ENCODE assay signal across 17 cellular contexts in the genomic region with DNA sequence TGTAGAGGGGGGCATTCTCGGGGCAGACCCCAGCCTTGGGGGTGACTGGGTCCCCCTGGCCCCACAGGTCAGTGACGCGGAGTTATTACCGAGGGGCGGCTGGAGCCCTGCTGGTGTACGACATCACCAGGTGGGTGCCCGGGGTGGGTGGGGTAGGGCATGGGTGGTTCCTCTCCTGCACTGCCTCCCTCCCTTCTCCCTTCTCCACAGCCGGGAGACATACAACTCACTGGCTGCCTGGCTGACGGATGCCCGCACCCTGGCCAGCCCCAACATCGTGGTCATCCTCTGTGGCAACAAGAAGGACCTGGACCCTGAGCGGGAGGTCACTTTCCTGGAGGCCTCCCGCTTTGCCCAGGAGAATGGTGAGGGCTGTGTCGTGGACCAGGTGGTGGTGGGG. TPM values are rescaled to one million over a fixed set of nuclear protein-coding genes. Genes with fewer than 3 reads are reported as not detected.
A peak's percentile ranks its signal among the peaks of the same experiment; 100 is the strongest.
DNase-seq lines count a peak whose midpoint lies in the region; ATAC-seq and TF ChIP-seq lines count a peak whose summit lies in the region.
"Had no signal": no experiment of that assay in that cellular context is flagged by ENCODE, and none has a peak within 500 bp of the region (broad histone marks: within the 10 kb centered on the region; RNA-seq: fewer than 3 reads in every experiment).

No MANE protein-coding gene starts in this region.

- no peak overlapping the region for H2BK15ac ChIP-seq in neuronal stem cell (ENCODE audit: low read length)

- no peak overlapping the region for H3K23ac ChIP-seq in neuronal stem cell (ENCODE audit: low read depth, low read length, poor library complexity)

- ATAC-seq in HG03354 (IDR thresholded peaks at IDR 0.05; ENCODE audit: poor library complexity, severe bottlenecking, unreplicated experiment), result no peak
- ATAC-seq: CD8-positive, alpha-beta T cell had no signal

- no peak overlapping the region for H3K9ac ChIP-seq in neuronal stem cell (ENCODE audit: low read depth, low read length, poor library complexity)
- H3K9ac ChIP-seq: BLaER1 had no signal

- H3K4ac ChIP-seq in neuronal stem cell (ENCODE audit: low read length), result no peak overlapping the region

- no peaks in the 10 kb centered on the region for H3K9me3 ChIP-seq in neuronal stem cell (replicated peaks in 1 of 2; ENCODE audit: control insufficient read depth in 2 of 2, insufficient read depth in 1 of 2, low read depth in 1 of 2, low read length in 2 of 2)
- H3K9me3 ChIP-seq: BLaER1, Caco-2 had no signal

- POLR2A ChIA-PET in RWPE1 (lab: Yijun Ruan, JAX; ENCODE audit: low non-redundant PET), result no interaction called here

- H4K8ac ChIP-seq in neuronal stem cell (ENCODE audit: low read depth, low read length), result no peak overlapping the region

- no peak overlapping the region for H3K14ac ChIP-seq in neuronal stem cell (ENCODE audit: low read length)

- no peaks in the 10 kb centered on the region for H3K27me3 ChIP-seq in H7 (ENCODE audit: control insufficient read depth, insufficient read depth, low read length)
- H3K27me3 ChIP-seq in neuronal stem cell (ENCODE audit: control insufficient read depth in 3 of 3, insufficient read depth in 3 of 3, low read depth in 1 of 3, low read length in 3 of 3), result no peaks in the 10 kb centered on the region
- H3K27me3 ChIP-seq: BLaER1 had no signal

- H3K18ac ChIP-seq in neuronal stem cell (ENCODE audit: low read length), result no peak overlapping the region

- peaks cover 0 to 3% of the 10 kb centered on the region in 2 donors for H3K4me1 ChIP-seq in neuronal stem cell (ENCODE audit: control insufficient read depth in 2 of 2, insufficient read depth in 1 of 2, low read depth in 1 of 2, low read length in 2 of 2)
- H3K4me1 ChIP-seq: Caco-2 had no signal

- WGBS in neuronal stem cell (ENCODE audit: extremely low coverage in 2 of 2, insufficient read length in 2 of 2, insufficient replicate concordance in 1 of 2), 2 donors, result no CpG with 5 or more reads among the region's 14 CpGs

- H3K79me1 ChIP-seq in neuronal stem cell (ENCODE audit: low read depth, low read length), result peaks cover 4% of the 10 kb centered on the region

- H2BK12ac ChIP-seq in neuronal stem cell (ENCODE audit: low read length), result no peak overlapping the region

- DNase-seq in H7 (peak; percentile 42), RWPE1 (ENCODE audit: low spot score) (no peak), neuronal stem cell (ENCODE audit: low spot score) (no peak), NCI-H774 (lab: John Stamatoyannopoulos, UW) (no peak)
- no peak for DNase-seq in stimulated activated CD4-positive, alpha-beta T cell treated with anti-CD3 and anti-CD28 coated beads, Interleukin-12 subunit alpha, Interleukin-12 subunit beta, amount 100 ng/mL, for 4 hours
- DNase-seq: Caco-2; CD4-positive, CD25-positive, alpha-beta regulatory T cell; CD8-positive, alpha-beta T cell; DMS153; DND-41; GOT3; HCEC 1CT had no signal

- H2AFZ ChIP-seq in neuronal stem cell (ENCODE audit: low read length), result no peak overlapping the region

- H4K91ac ChIP-seq in neuronal stem cell (ENCODE audit: low read depth, low read length, poor library complexity), result no peak overlapping the region

- 0 out of 2 replicates have a peak overlapping the region, but pooled peaks have one; percentile 5 for H3K27ac ChIP-seq in RWPE1
- H3K27ac ChIP-seq in neuronal stem cell (replicated peaks; ENCODE audit: low read length), result no peak overlapping the region
- H3K27ac ChIP-seq: 22Rv1, BLaER1, C4-2B had no signal

- no peak for TF ChIP-seq CTCF in RWPE1 (conservative IDR thresholded peaks at IDR 0.05; ENCODE audit: low read depth)

- H2AK5ac ChIP-seq in neuronal stem cell (ENCODE audit: low read depth, low read length), result peak overlapping the region; percentile 80

- no peak overlapping the region for H3K4me3 ChIP-seq in H7 (ENCODE audit: insufficient read depth, low read depth, low read length)
- H3K4me3 ChIP-seq in neuronal stem cell (ENCODE audit: low read length in 2 of 2), result no peak overlapping the region
- H3K4me3 ChIP-seq: BLaER1 had no signal

- H3K4me2 ChIP-seq in neuronal stem cell (ENCODE audit: insufficient read depth, low read length, poor library complexity, severe bottlenecking), result no peak overlapping the region
- H3K4me2 ChIP-seq: BLaER1 had no signal

- no peak overlapping the region for H2BK120ac ChIP-seq in neuronal stem cell (ENCODE audit: low read depth, low read length)

- H3K36me3 ChIP-seq in H7 (replicated peaks; ENCODE audit: control insufficient read depth, insufficient read depth, low read length) (no peaks in the 10 kb centered on the region; the same call in 1 of the 2 replicates), neuronal stem cell (replicated peaks in 1 of 2; ENCODE audit: control insufficient read depth in 2 of 2, insufficient read depth in 2 of 2, low read length in 2 of 2) (peaks cover 0 to 4% of the 10 kb centered on the region in 2 donors)

- no peak overlapping the region for H2BK5ac ChIP-seq in neuronal stem cell (ENCODE audit: low read length)

- CTCF ChIA-PET in RWPE1 (lab: Yijun Ruan, JAX), result no interaction called here

RNA-seq across cellular contexts. Expression of a gene that starts 5.7 kb away (rescaled TPM):
- total RNA-seq in H7 (2014; rRNA removed; shearing (Covaris generic)), result 23.8 and 26.4 TPM in 2 replicates
- polyA plus RNA-seq in neuronal stem cell (2013, experiment 1 of 2), result 15.1 TPM
- 14.9 TPM for polyA plus RNA-seq in neuronal stem cell (2013, experiment 2 of 2)

RNA-seq across cellular contexts. Expression of a gene that starts 8.4 kb away (rescaled TPM):
- total RNA-seq in H7 (2014; rRNA removed; shearing (Covaris generic)), result not detected in 2 replicates
- polyA plus RNA-seq in neuronal stem cell (2013, experiment 1 of 2), result 0.15 TPM
- polyA plus RNA-seq in neuronal stem cell (2013, experiment 2 of 2), result 0.32 TPM
- total RNA-seq: CD4-positive, CD25-positive, alpha-beta regulatory T cell; CD8-positive, alpha-beta T cell had no signal
- polyA plus RNA-seq: AG04450; CD4-positive, CD25-positive, alpha-beta regulatory T cell had no signal

RNA-seq across cellular contexts. Expression of a gene that starts 15.3 kb away (rescaled TPM):
- 110 and 148 TPM in 2 replicates for total RNA-seq in H7 (2014; rRNA removed; shearing (Covaris generic))
- 66.3 TPM for polyA plus RNA-seq in neuronal stem cell (2013, experiment 1 of 2)
- 59.8 TPM for polyA plus RNA-seq in neuronal stem cell (2013, experiment 2 of 2)

RNA-seq across cellular contexts. Expression of a gene that starts 32.7 kb away (rescaled TPM):
- 440 and 502 TPM in 2 replicates for total RNA-seq in H7 (2014; rRNA removed; shearing (Covaris generic))
- 346 TPM for polyA plus RNA-seq in neuronal stem cell (2013, experiment 1 of 2)
- 347 TPM for polyA plus RNA-seq in neuronal stem cell (2013, experiment 2 of 2)

RNA-seq across cellular contexts. Expression of a gene that starts 33.4 kb away (rescaled TPM):
- total RNA-seq in H7 (2014; rRNA removed; shearing (Covaris generic)), result 3.1 and 4.7 TPM in 2 replicates
- polyA plus RNA-seq in neuronal stem cell (2013, experiment 1 of 2), result 12.8 TPM
- 13.2 TPM for polyA plus RNA-seq in neuronal stem cell (2013, experiment 2 of 2)
